1 cellular context compared by ENCODE assay signal in the genomic region with DNA sequence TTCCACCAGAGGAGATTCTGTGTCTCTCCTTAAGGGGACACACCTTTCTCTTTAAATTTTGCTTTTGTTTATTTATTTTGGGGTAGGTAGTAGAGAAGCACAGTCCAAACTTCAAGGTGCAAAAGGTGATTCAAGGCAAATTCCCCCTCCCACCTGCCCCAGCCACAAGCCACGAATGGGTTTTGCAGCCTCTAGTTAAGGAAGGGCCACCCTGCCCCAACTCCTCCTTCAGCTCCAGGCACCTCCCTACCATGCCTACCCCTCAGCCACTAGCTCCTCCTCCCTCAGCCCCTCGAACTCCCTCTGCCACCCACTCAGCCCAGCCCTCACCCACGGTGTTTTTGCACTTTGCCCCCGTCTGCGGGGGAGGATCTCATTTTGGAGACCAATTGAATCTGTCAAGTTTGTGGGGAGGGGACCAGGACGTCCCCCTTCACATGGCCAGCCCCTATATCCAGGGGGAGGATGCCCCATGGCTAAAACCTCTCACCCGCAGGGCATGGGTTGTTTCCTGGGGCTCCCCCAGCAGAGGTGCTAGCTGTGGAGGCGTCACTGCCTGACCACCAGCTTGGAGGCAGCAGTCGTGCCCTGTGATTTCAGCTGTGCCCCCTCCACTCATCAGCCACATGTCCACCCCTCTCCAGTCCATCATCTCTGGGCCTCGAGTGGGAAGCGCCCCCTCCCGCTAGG.
TF ChIP-seq lines count a peak whose summit lies in the region.

No MANE protein-coding gene starts in this region.

TF ChIP-seq in HepG2, 621 proteins besides CTCF, POLR2A, EP300 and RAD21 (continued from another document):
- TF ChIP-seq, protein P1, sequence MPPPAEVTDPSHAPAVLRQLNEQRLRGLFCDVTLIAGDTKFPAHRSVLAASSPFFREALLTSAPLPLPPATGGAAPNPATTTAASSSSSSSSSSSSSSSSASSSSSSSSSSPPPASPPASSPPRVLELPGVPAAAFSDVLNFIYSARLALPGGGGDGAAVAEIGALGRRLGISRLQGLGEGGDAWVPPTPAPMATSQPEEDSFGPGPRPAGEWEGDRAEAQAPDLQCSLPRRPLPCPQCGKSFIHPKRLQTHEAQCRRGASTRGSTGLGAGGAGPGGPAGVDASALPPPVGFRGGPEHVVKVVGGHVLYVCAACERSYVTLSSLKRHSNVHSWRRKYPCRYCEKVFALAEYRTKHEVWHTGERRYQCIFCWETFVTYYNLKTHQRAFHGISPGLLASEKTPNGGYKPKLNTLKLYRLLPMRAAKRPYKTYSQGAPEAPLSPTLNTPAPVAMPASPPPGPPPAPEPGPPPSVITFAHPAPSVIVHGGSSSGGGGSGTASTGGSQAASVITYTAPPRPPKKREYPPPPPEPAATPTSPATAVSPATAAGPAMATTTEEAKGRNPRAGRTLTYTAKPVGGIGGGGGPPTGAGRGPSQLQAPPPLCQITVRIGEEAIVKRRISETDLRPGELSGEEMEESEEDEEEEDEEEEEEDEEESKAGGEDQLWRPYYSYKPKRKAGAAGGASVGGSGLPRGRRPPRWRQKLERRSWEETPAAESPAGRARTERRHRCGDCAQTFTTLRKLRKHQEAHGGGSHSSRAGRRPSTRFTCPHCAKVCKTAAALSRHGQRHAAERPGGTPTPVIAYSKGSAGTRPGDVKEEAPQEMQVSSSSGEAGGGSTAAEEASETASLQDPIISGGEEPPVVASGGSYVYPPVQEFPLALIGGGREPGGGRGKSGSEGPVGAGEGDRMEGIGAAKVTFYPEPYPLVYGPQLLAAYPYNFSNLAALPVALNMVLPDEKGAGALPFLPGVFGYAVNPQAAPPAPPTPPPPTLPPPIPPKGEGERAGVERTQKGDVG (CRISPR knock-in tag; IDR thresholded peaks at IDR 0.05; ENCODE audit: borderline replicate concordance) = no peak
- TF ChIP-seq TBX3 (IDR thresholded peaks at IDR 0.05; ENCODE audit: borderline replicate concordance) = no peak
- TF ChIP-seq ZBTB38 (CRISPR knock-in tag; IDR thresholded peaks at IDR 0.05) = peak; percentile 76
- no peak for TF ChIP-seq GTF2F1 (IDR thresholded peaks at IDR 0.05; ENCODE audit: low read length)
- TF ChIP-seq SAP130 (CRISPR knock-in tag; IDR thresholded peaks at IDR 0.05; ENCODE audit: low read depth) = no peak
- no peak for TF ChIP-seq ZNF367 (CRISPR knock-in tag; IDR thresholded peaks at IDR 0.05; ENCODE audit: borderline replicate concordance)
- TF ChIP-seq NR2C2 (CRISPR knock-in tag; IDR thresholded peaks at IDR 0.05; ENCODE audit: borderline replicate concordance) = no peak; the same call in 1 of the 2 replicates
- TF ChIP-seq, protein P2, sequence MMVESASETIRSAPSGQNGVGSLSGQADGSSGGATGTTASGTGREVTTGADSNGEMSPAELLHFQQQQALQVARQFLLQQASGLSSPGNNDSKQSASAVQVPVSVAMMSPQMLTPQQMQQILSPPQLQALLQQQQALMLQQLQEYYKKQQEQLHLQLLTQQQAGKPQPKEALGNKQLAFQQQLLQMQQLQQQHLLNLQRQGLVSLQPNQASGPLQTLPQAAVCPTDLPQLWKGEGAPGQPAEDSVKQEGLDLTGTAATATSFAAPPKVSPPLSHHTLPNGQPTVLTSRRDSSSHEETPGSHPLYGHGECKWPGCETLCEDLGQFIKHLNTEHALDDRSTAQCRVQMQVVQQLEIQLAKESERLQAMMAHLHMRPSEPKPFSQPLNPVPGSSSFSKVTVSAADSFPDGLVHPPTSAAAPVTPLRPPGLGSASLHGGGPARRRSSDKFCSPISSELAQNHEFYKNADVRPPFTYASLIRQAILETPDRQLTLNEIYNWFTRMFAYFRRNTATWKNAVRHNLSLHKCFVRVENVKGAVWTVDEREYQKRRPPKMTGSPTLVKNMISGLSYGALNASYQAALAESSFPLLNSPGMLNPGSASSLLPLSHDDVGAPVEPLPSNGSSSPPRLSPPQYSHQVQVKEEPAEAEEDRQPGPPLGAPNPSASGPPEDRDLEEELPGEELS (CRISPR knock-in tag; IDR thresholded peaks at IDR 0.05) = peak; percentile 51; the same call in 1 of the 2 replicates
- no peak for TF ChIP-seq ZNF556 (CRISPR knock-in tag; IDR thresholded peaks at IDR 0.05; ENCODE audit: borderline replicate concordance)
- TF ChIP-seq AGO2 (optimal IDR thresholded peaks at IDR 0.05; ENCODE audit: low read depth, low read length) = peak; percentile 27
- no peak for TF ChIP-seq ZNF274 (CRISPR knock-in tag; IDR thresholded peaks at IDR 0.05)
- peak; percentile 46; the same call in 1 of the 2 replicates for TF ChIP-seq FOXC1 (CRISPR knock-in tag; IDR thresholded peaks at IDR 0.05; ENCODE audit: borderline replicate concordance)
- no peak for TF ChIP-seq ZNF30 (CRISPR knock-in tag; IDR thresholded peaks at IDR 0.05)
- TF ChIP-seq RXRB (CRISPR knock-in tag; IDR thresholded peaks at IDR 0.05; ENCODE audit: borderline replicate concordance) = peak; percentile 67; the same call in 1 of the 2 replicates
- peak; percentile 52 for TF ChIP-seq SRSF1 (optimal IDR thresholded peaks at IDR 0.05; ENCODE audit: low read depth, low read length)
- TF ChIP-seq, protein P3, sequence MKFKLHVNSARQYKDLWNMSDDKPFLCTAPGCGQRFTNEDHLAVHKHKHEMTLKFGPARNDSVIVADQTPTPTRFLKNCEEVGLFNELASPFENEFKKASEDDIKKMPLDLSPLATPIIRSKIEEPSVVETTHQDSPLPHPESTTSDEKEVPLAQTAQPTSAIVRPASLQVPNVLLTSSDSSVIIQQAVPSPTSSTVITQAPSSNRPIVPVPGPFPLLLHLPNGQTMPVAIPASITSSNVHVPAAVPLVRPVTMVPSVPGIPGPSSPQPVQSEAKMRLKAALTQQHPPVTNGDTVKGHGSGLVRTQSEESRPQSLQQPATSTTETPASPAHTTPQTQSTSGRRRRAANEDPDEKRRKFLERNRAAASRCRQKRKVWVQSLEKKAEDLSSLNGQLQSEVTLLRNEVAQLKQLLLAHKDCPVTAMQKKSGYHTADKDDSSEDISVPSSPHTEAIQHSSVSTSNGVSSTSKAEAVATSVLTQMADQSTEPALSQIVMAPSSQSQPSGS (CRISPR knock-in tag; IDR thresholded peaks at IDR 0.05) = peak; percentile 52; the same call in 1 of the 2 replicates
- TF ChIP-seq, protein P4, sequence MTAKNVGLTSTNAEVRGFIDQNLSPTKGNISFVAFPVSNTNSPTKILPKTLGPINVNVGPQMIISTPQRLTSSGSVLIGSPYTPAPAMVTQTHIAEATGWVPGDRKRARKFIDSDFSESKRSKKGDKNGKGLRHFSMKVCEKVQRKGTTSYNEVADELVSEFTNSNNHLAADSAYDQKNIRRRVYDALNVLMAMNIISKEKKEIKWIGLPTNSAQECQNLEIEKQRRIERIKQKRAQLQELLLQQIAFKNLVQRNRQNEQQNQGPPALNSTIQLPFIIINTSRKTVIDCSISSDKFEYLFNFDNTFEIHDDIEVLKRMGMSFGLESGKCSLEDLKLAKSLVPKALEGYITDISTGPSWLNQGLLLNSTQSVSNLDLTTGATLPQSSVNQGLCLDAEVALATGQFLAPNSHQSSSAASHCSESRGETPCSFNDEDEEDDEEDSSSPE (CRISPR knock-in tag; IDR thresholded peaks at IDR 0.05) = 0 out of 2 replicates have a peak, but pooled peaks have one; percentile 7
- TF ChIP-seq ZBTB7A (CRISPR knock-in tag; IDR thresholded peaks at IDR 0.05) = peak; percentile 54; the same call in 1 of the 2 replicates
- TF ChIP-seq NFATC3 (CRISPR knock-in tag; IDR thresholded peaks at IDR 0.05) = no peak
- no peak for TF ChIP-seq KMT2A (CRISPR knock-in tag; IDR thresholded peaks at IDR 0.05)
- TF ChIP-seq, protein P5, sequence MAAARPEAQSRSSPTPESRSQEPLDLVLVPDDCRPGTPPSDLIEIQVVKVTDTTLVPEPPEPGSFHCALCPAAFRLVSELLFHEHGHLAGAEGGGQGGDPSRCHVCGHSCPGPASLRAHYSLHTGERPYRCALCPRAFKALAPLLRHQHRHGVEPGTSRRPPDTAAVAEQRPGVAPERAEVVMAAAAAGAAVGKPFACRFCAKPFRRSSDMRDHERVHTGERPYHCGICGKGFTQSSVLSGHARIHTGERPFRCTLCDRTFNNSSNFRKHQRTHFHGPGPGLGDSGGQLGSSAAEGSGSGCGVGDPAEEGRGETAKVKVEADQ (CRISPR knock-in tag; IDR thresholded peaks at IDR 0.05; ENCODE audit: borderline replicate concordance) = peak; percentile 7; the same call in 1 of the 2 replicates
- TF ChIP-seq DPF2 (CRISPR knock-in tag; IDR thresholded peaks at IDR 0.05; ENCODE audit: borderline replicate concordance, low read depth) = peak; percentile 54; the same call in 1 of the 2 replicates
